In genomic region chr9:86252870-86253269, GRCh38 we compare ENCODE assay signal across 30 cellular contexts. TPM values are rescaled to one million over a fixed set of nuclear protein-coding genes. Genes with fewer than 3 reads are reported as not detected.
"Had no signal": no experiment of that assay in that cellular context is flagged by ENCODE, and none has a peak within 500 bp of the region (broad histone marks: within the 10 kb centered on the region; RNA-seq: fewer than 3 reads in every experiment).

No MANE protein-coding gene starts in this region.

- H3K36me3 ChIP-seq: breast epithelium, cardiac muscle cell, colonic mucosa, esophagus muscularis mucosa, gastrocnemius medialis, heart left ventricle, WERI-Rb-1 had no signal

- H3K4me1 ChIP-seq: breast epithelium, colonic mucosa, esophagus muscularis mucosa, foreskin keratinocyte, gastrocnemius medialis had no signal

- H3K9me3 ChIP-seq: colonic mucosa, esophagus muscularis mucosa, gastrocnemius medialis had no signal

- H3K27ac ChIP-seq: breast epithelium, cardiac muscle cell, colonic mucosa, esophagus muscularis mucosa, foreskin keratinocyte, gastrocnemius medialis, heart left ventricle, WERI-Rb-1 had no signal

- ATAC-seq: activated CD4-positive, CD25-positive, alpha-beta regulatory T cell treated with anti-CD3 and anti-CD28 coated beads, Interleukin-2, amount 50 U/mL, for 24 hours; activated CD8-positive, alpha-beta T cell treated with anti-CD3 and anti-CD28 coated beads for 36 hours; activated T-cell treated with anti-CD3 and anti-CD28 coated beads, Interleukin-2, amount 50 U/mL, for 4 hours; activated T-helper 17 cell treated with anti-CD3 and anti-CD28 coated beads, Interleukin-2, amount 50 U/mL, for 72 hours; foreskin keratinocyte; heart left ventricle had no signal

- H3K4me3 ChIP-seq: breast epithelium, cardiac muscle cell, colonic mucosa, esophagus muscularis mucosa, gastrocnemius medialis, heart left ventricle had no signal

- DNase-seq: activated B cell treated with CpG ODN at 0.5 μM for 24 hours; activated CD4-positive, alpha-beta T cell treated with anti-CD3 and anti-CD28 coated beads for 48 hours; activated CD4-positive, alpha-beta T cell treated with anti-CD3 and anti-CD28 coated beads, Interleukin-2, amount 50 U/mL, for 1 hour; activated CD4-positive, alpha-beta T cell treated with anti-CD3 and anti-CD28 coated beads, Interleukin-2, amount 50 U/mL, for 48 hours; activated CD8-positive, alpha-beta memory T cell treated with anti-CD3 and anti-CD28 coated beads for 24 hours; activated CD8-positive, alpha-beta T cell treated with anti-CD3 and anti-CD28 coated beads for 36 hours; activated effector memory CD4-positive, alpha-beta T cell treated with Interleukin-2 at 50 U/mL for 16 hours; activated gamma-delta T cell treated with Interleukin-2 at 50 U/mL for 16 hours; activated naive CD4-positive, alpha-beta T cell treated with anti-CD3 and anti-CD28 coated beads, Interleukin-2, amount 50 U/mL, for 16 hours; activated naive CD4-positive, alpha-beta T cell treated with Interleukin-2 at 50 U/mL for 16 hours; activated T-cell treated with anti-CD3 and anti-CD28 coated beads, Interleukin-2, amount 50 U/mL, for 4 hours; amygdala; aorta; central memory CD4-positive, alpha-beta T cell; cerebellar nuclear complex; colonic mucosa; effector memory CD4-positive, alpha-beta T cell; endodermal cell; gastrocnemius medialis; glutamatergic neuron; heart left ventricle; T-helper 9 cell; WERI-Rb-1 had no signal

- H3K27me3 ChIP-seq: breast epithelium, cardiac muscle cell, colonic mucosa, esophagus muscularis mucosa, foreskin keratinocyte, gastrocnemius medialis, heart left ventricle had no signal

RNA-seq across cellular contexts. Expression of gene C9orf153, which starts 6.6 kb away (rescaled TPM):
- total RNA-seq: colonic mucosa, dermis microvascular lymphatic vessel endothelial cell had no signal
